In genomic region chr14:104294983-104295680, GRCh38 we compare ENCODE assay signal across 1 cellular context.
TF ChIP-seq lines count a peak whose summit lies in the region.

No MANE protein-coding gene starts in this region.

TF ChIP-seq in SK-N-SH treated with all-trans-retinoic acid at 6 μM for 48 hours, 23 proteins besides CTCF, POLR2A, EP300 and RAD21 (continued from another document):
- no peak for TF ChIP-seq CSRNP3 (CRISPR knock-in tag; IDR thresholded peaks at IDR 0.05)
- no peak for TF ChIP-seq BACH2 (CRISPR knock-in tag; IDR thresholded peaks at IDR 0.05; ENCODE audit: borderline replicate concordance)
- TF ChIP-seq ISL1 (CRISPR knock-in tag; IDR thresholded peaks at IDR 0.05) = no peak
- TF ChIP-seq ARNTL (CRISPR knock-in tag; IDR thresholded peaks at IDR 0.05; ENCODE audit: borderline replicate concordance, low read depth) = no peak
